8 cellular contexts compared by ENCODE assay signal in genomic region chr1:89844236-89844807, GRCh38. TPM values are rescaled to one million over a fixed set of nuclear protein-coding genes. Genes with fewer than 3 reads are reported as not detected.
DNase-seq lines count a peak whose midpoint lies in the region; ATAC-seq, FAIRE-seq and TF ChIP-seq lines count a peak whose summit lies in the region.

No MANE protein-coding gene starts in this region.

- CTCF ChIA-PET in activated CD4-positive, alpha-beta T cell treated with anti-CD3 and anti-CD28 coated beads, Interleukin-2, amount 10 ng/mL, durations not matched to agents 7 days and 5 days (lab: Charles Lee), result interaction anchor here (1.0 to 2.8 kb wide), 11 partner anchors 10 to 361 kb away, joined by 3 to 20 read pairs (median 6); partner anchors contain the start of gene LRRC8D

- peak overlapping the region; percentile 92 for H3K27ac Mint-ChIP-seq in activated CD4-positive, alpha-beta T cell treated with anti-CD3 and anti-CD28 coated beads, Interleukin-2, amount 10 ng/mL, durations not matched to agents 7 days and 5 days

- TF ChIP-seq CTCF in GM13977 (IDR thresholded peaks at IDR 0.05; ENCODE audit: extremely low read depth, insufficient read depth, missing control alignments), result no peak
- no peak for TF ChIP-seq CTCF in omental fat pad (IDR thresholded peaks at IDR 0.05)

- H3K4me3 ChIP-seq in aorta (ENCODE audit: low read length in 2 of 2) (no peak overlapping the region), H7 (ENCODE audit: insufficient read depth, low read depth, low read length) (no peak overlapping the region)

- no peaks in the 10 kb centered on the region for H3K36me3 ChIP-seq in aorta (ENCODE audit: control insufficient read depth in 1 of 2, insufficient read depth in 2 of 2, low read length in 1 of 2)
- peaks cover 10% of the 10 kb centered on the region for H3K36me3 ChIP-seq in H7 (replicated peaks; ENCODE audit: control insufficient read depth, insufficient read depth, low read length)

- ATAC-seq in aorta (ENCODE audit: low FRiP score) (no peak), omental fat pad (ENCODE audit: low FRiP score) (no peak)

- H3K9me3 ChIP-seq in aorta (ENCODE audit: control insufficient read depth, low read length), result no peaks in the 10 kb centered on the region

- H3K27me3 ChIP-seq in aorta (ENCODE audit: control insufficient read depth in 1 of 2, insufficient read depth in 2 of 2, low read length in 1 of 2) (no peaks in the 10 kb centered on the region), H7 (ENCODE audit: control insufficient read depth, insufficient read depth, low read length) (no peaks in the 10 kb centered on the region; the same call in 1 of the 2 replicates)

- no peaks in the 10 kb centered on the region for H3K27me3 Mint-ChIP-seq in activated CD4-positive, alpha-beta T cell treated with anti-CD3 and anti-CD28 coated beads, Interleukin-2, amount 10 ng/mL, durations not matched to agents 7 days and 5 days

- intact Hi-C loops in aorta (cut with DNase I), result loop anchor here in 1 of 2 donors (5.0 kb wide), 1 partner anchor 143 kb away; no protein-coding TSS in a partner anchor

- POLR2A ChIA-PET in activated CD4-positive, alpha-beta T cell treated with anti-CD3 and anti-CD28 coated beads, Interleukin-2, amount 10 ng/mL, durations not matched to agents 7 days and 5 days (lab: Charles Lee), result no interaction called here

- FAIRE-seq in frontal cortex (lab: Jason Lieb, UNC), result no peak

- peaks cover 61% of the 10 kb centered on the region for H3K4me1 Mint-ChIP-seq in activated CD4-positive, alpha-beta T cell treated with anti-CD3 and anti-CD28 coated beads, Interleukin-2, amount 10 ng/mL, durations not matched to agents 7 days and 5 days

- H3K27ac ChIP-seq in epithelial cell of prostate (peak overlapping the region; percentile 50), aorta (ENCODE audit: low read depth in 1 of 2, low read length in 2 of 2) (peak overlapping the region in 1 of 2 donors; percentile 3)

- H3K9me3 Mint-ChIP-seq in activated CD4-positive, alpha-beta T cell treated with anti-CD3 and anti-CD28 coated beads, Interleukin-2, amount 10 ng/mL, durations not matched to agents 7 days and 5 days, result no peaks in the 10 kb centered on the region

- WGBS in aorta, 2 donors, result 83 to 86% methylated on average over 7 of the region's 7 CpGs

- H3K36me3 Mint-ChIP-seq in activated CD4-positive, alpha-beta T cell treated with anti-CD3 and anti-CD28 coated beads, Interleukin-2, amount 10 ng/mL, durations not matched to agents 7 days and 5 days (ENCODE audit: low read depth), result peaks cover 43% of the 10 kb centered on the region

- peak overlapping the region; percentile 90 for H3K4me3 Mint-ChIP-seq in activated CD4-positive, alpha-beta T cell treated with anti-CD3 and anti-CD28 coated beads, Interleukin-2, amount 10 ng/mL, durations not matched to agents 7 days and 5 days

- in situ Hi-C loops in GM13977 (cut with MboI; ENCODE audit: low pct_unique_long_range_greater_than_20kb, low sequenced_read_pairs, unreplicated experiment), result no loop called here

- no peaks in the 10 kb centered on the region for H3K4me1 ChIP-seq in aorta (ENCODE audit: control insufficient read depth in 1 of 2, insufficient read depth in 2 of 2, low read length in 2 of 2)

- DNase-seq in GM13977 (ENCODE audit: low spot score) (peak; percentile 46), epithelial cell of prostate (ENCODE audit: low read depth, low spot score) (no peak), aorta (no peak), frontal cortex (ENCODE audit: low spot score in 2 of 2) (no peak), H7 (no peak), omental fat pad (ENCODE audit: low spot score) (no peak)
- peak; percentile 30 for DNase-seq in activated CD4-positive, alpha-beta T cell treated with anti-CD3 and anti-CD28 coated beads, Interleukin-2, amount 10 ng/mL, durations not matched to agents 7 days and 5 days
- DNase-seq in stimulated activated CD4-positive, alpha-beta T cell treated with anti-CD3 and anti-CD28 coated beads, Interleukin-12 subunit alpha, Interleukin-12 subunit beta, amount 100 ng/mL, for 24 hours (ENCODE audit: low read depth in 2 of 2), result peak; percentile 31 to 43

RNA-seq across cellular contexts. Expression of gene LRRC8D, which starts 23.5 kb away (rescaled TPM):
- 10 to 100 TPM; 31.8 to 41.0 TPM for total RNA-seq in activated CD4-positive, alpha-beta T cell treated with anti-CD3 and anti-CD28 coated beads, Interleukin-2, amount 10 ng/mL, durations not matched to agents 7 days and 5 days
- total RNA-seq in aorta (10 to 100 TPM in 1 of 2 donors, 1 to 10 TPM in 1; 4.8 to 10.3 TPM), frontal cortex (31.4 TPM), omental fat pad (10 to 100 TPM in 1 of 4 donors, 1 to 10 TPM in 3; 6.9 to 13.2 (median 8.8) TPM)
- polyA plus RNA-seq in aorta, result 1 to 10 TPM in 1 of 2 donors, under 1 TPM in 1; 0.38 to 3.3 TPM
- 44.9 and 46.7 TPM in 2 replicates for total RNA-seq in H7 (2014; rRNA removed; shearing (Covaris generic))

Comparison
In these comparisons a context has a peak if more than half of its experiments do, and no peak if none do; other contexts are left out.
1. DNase-seq: peak in GM13977 (single experiment), activated CD4-positive, alpha-beta T cell treated with anti-CD3 and anti-CD28 coated beads, Interleukin-2, amount 10 ng/mL, durations not matched to agents 7 days and 5 days (single experiment) and stimulated activated CD4-positive, alpha-beta T cell treated with anti-CD3 and anti-CD28 coated beads, Interleukin-12 subunit alpha, Interleukin-12 subunit beta, amount 100 ng/mL, for 24 hours (2 of 2); none in epithelial cell of prostate (single experiment), aorta (0 of 2), frontal cortex (0 of 2), H7 (single experiment) and omental fat pad (single experiment).